In the genomic region with DNA sequence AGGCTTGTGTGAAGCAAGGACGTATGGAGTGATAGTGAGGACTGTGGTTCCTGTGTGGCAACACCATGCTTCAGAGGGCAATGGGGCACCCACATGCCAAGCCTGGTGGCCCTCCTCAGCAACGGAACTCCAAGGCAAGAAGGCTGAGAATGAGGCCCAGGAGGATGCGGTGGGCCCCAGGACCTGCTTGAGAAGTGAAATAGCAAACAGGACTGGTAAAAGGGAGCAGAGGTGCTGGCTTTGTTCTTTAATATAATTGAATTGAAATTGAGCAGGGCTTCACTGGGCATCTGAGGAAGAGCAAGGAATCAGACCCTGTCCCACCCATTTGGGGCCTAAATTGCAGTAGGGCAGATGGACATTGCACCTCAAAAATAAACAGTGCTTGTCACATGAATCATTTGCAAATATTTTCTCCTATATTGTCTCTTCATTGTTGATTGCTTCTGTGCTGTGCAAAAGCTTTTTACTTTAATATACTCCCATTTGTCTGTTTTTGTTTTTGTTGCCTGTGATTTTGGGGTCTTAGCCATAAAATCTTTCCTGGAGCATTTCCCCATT, we compare ENCODE assay signal across 10 cellular contexts. TPM values are rescaled to one million over a fixed set of nuclear protein-coding genes. Genes with fewer than 3 reads are reported as not detected.
A peak's percentile ranks its signal among the peaks of the same experiment; 100 is the strongest.
DNase-seq lines count a peak whose midpoint lies in the region; ATAC-seq and TF ChIP-seq lines count a peak whose summit lies in the region.
"Had no signal": no experiment of that assay in that cellular context is flagged by ENCODE, and none has a peak within 500 bp of the region (broad histone marks: within the 10 kb centered on the region; RNA-seq: fewer than 3 reads in every experiment).

No MANE protein-coding gene starts in this region.

- TF ChIP-seq CTCF in adrenal gland (IDR thresholded peaks at IDR 0.05): no peak
- no peak for TF ChIP-seq CTCF in nephron (IDR thresholded peaks at IDR 0.05; ENCODE audit: unreplicated experiment in 3 of 3)

- no peaks in the 10 kb centered on the region for H3K9me3 Mint-ChIP-seq in nephron

- intact Hi-C loops in adrenal gland (cut with DNase I) (no loop called here), head of caudate nucleus (cut with DNase I) (loop anchor here (5.0 kb wide), 1 partner anchor 122 kb away; a partner anchor contains a TSS)

- peaks cover 28% of the 10 kb centered on the region for H3K4me1 Mint-ChIP-seq in nephron

- H3K4me1 ChIP-seq in BLaER1 treated with 17β-estradiol and CSF1 and Interleukin-3, amounts not matched to agents 10 nM and 100 nM: peaks cover 22 to 34% (median 28%) of the 10 kb centered on the region in 10 experiments
- H3K4me1 ChIP-seq in HUES6 (ENCODE audit: control insufficient read depth, insufficient read depth, low read length): peaks cover 15% of the 10 kb centered on the region; the same call in 1 of the 2 replicates
- peaks cover 12 to 18% of the 10 kb centered on the region in 2 donors for H3K4me1 ChIP-seq in adrenal gland (replicated peaks in 1 of 2)

- H3K27me3 ChIP-seq in BLaER1 treated with 17β-estradiol and CSF1 and Interleukin-3, amounts not matched to agents 10 nM and 100 nM: peaks cover 64 to 74% (median 68%) of the 10 kb centered on the region in 11 experiments
- H3K27me3 ChIP-seq in HUES6 (ENCODE audit: control insufficient read depth, insufficient read depth, low read length) (no peaks in the 10 kb centered on the region), adrenal gland (no peaks in the 10 kb centered on the region)

- no peaks in the 10 kb centered on the region for H3K36me3 Mint-ChIP-seq in nephron (ENCODE audit: low read depth)

- peak overlapping the region in 10 of 11 experiments; percentile 93 to 100 (median 99); a peak in 19 of 22 replicates for H3K27ac ChIP-seq in BLaER1 treated with 17β-estradiol and CSF1 and Interleukin-3, amounts not matched to agents 10 nM and 100 nM
- H3K27ac ChIP-seq in HUES6 (ENCODE audit: low read depth, low read length): no peak overlapping the region
- peak overlapping the region in 3 of 5 donors; percentile 38 to 98 (median 98) for H3K27ac ChIP-seq in adrenal gland

- no peaks in the 10 kb centered on the region for H3K27me3 Mint-ChIP-seq in nephron (ENCODE audit: low read depth)

- peak overlapping the region in 10 of 11 experiments; percentile 92 to 100 (median 98); a peak in 13 of 22 replicates for H3K9ac ChIP-seq in BLaER1 treated with 17β-estradiol and CSF1 and Interleukin-3, amounts not matched to agents 10 nM and 100 nM
- H3K9ac ChIP-seq in HUES6 (ENCODE audit: low read length): peak overlapping the region; percentile 98

- H3K4me2 ChIP-seq in BLaER1 treated with 17β-estradiol and CSF1 and Interleukin-3, amounts not matched to agents 10 nM and 100 nM: peak overlapping the region; percentile 82 to 92 (median 89)

- peaks cover 29 to 70% (median 49%) of the 10 kb centered on the region in 11 experiments; a peak in 21 of 22 replicates for H4K20me1 ChIP-seq in BLaER1 treated with 17β-estradiol and CSF1 and Interleukin-3, amounts not matched to agents 10 nM and 100 nM

- H3K4me3 Mint-ChIP-seq in nephron: peak overlapping the region; percentile 42 to 92 (median 69)

- no peak for ATAC-seq in GM21390 (IDR thresholded peaks at IDR 0.05; ENCODE audit: unreplicated experiment)

- H3K36me3 ChIP-seq in BLaER1 treated with 17β-estradiol and CSF1 and Interleukin-3, amounts not matched to agents 10 nM and 100 nM: no peaks in the 10 kb centered on the region; a peak in 2 of 22 replicates
- H3K36me3 ChIP-seq in HUES6 (ENCODE audit: control insufficient read depth, insufficient read depth, low read length) (no peaks in the 10 kb centered on the region), adrenal gland (replicated peaks in 1 of 2) (no peaks in the 10 kb centered on the region)

- peak overlapping the region; percentile 99 to 100 (median 100) for H3K27ac Mint-ChIP-seq in nephron

- 64 to 74% (median 67%) methylated on average over 2 to 3 of the region's 3 CpGs for WGBS in adrenal gland, 4 donors

- DNase-seq in adrenal gland (no peak), head of caudate nucleus (no peak)
- DNase-seq in stimulated activated CD8-positive, alpha-beta memory T cell treated with anti-CD3 and anti-CD28 coated beads, Interleukin-4, amount 100 ng/mL, for 48 hours: no peak
- DNase-seq in activated CD4-positive, CD25-positive, alpha-beta regulatory T cell (lab: John Stamatoyannopoulos, UW): no peak
- DNase-seq: amniotic stem cell; stimulated activated CD4-positive, alpha-beta T cell treated with anti-CD3 and anti-CD28 coated beads, Interleukin-4, amount 100 ng/mL, for 24 hours had no signal

- TF ChIP-seq POLR2A in adrenal gland (IDR thresholded peaks at IDR 0.05): no peak

- H3K9me3 ChIP-seq in BLaER1 treated with 17β-estradiol and CSF1 and Interleukin-3, amounts not matched to agents 10 nM and 100 nM (replicated peaks in 1 of 11): no peaks in the 10 kb centered on the region
- H3K9me3 ChIP-seq in HUES6 (ENCODE audit: control insufficient read depth, insufficient read depth, low read depth, low read length) (no peaks in the 10 kb centered on the region), adrenal gland (replicated peaks in 1 of 3) (no peaks in the 10 kb centered on the region)

- 0 out of 20 replicates have a peak overlapping the region, but pooled peaks of 1 of the 10 experiments have one; percentile 90 for H3K4me3 ChIP-seq in BLaER1 treated with 17β-estradiol and CSF1 and Interleukin-3, amounts not matched to agents 10 nM and 100 nM
- no peak overlapping the region; the same call in 1 of the 2 replicates for H3K4me3 ChIP-seq in HUES6 (ENCODE audit: low read depth, low read length)
- no peak overlapping the region for H3K4me3 ChIP-seq in adrenal gland

RNA-seq across cellular contexts. Expression of a gene that starts 2.3 kb away (rescaled TPM):
- total RNA-seq in adrenal gland: 10 to 100 TPM in 7 of 8 donors, 1 to 10 TPM in 1; 5.7 to 29.2 (median 17.1) TPM
- 1 to 10 TPM; 4.0 to 6.8 (median 5.3) TPM for polyA plus RNA-seq in adrenal gland

RNA-seq across cellular contexts. Expression of a gene that starts 3.2 kb away (rescaled TPM):
- 10 to 100 TPM; 43.8 to 77.1 (median 58.8) TPM for total RNA-seq in adrenal gland
- polyA plus RNA-seq in adrenal gland: 10 to 100 TPM; 15.3 to 32.7 (median 19.6) TPM

RNA-seq across cellular contexts. Expression of a gene that starts 30.4 kb away (rescaled TPM):
- 10 to 100 TPM; 15.5 to 37.4 (median 26.4) TPM for total RNA-seq in adrenal gland
- polyA plus RNA-seq in adrenal gland: 10 to 100 TPM in 2 of 3 donors, 1 to 10 TPM in 1; 5.4 to 69.6 (median 27.6) TPM

RNA-seq across cellular contexts. Expression of a gene that starts 40.0 kb away (rescaled TPM):
- total RNA-seq in adrenal gland: 100 to 1,000 TPM in 3 of 8 donors, 10 to 100 TPM in 5; 60.0 to 159 (median 93.6) TPM
- polyA plus RNA-seq in adrenal gland: 100 to 1,000 TPM; 121 to 287 (median 228) TPM

RNA-seq across cellular contexts. Expression of a gene that starts 44.9 kb away (rescaled TPM):
- 100 to 1,000 TPM in 4 of 8 donors, 10 to 100 TPM in 4; 79.9 to 142 (median 111) TPM for total RNA-seq in adrenal gland
- polyA plus RNA-seq in adrenal gland: 10 to 100 TPM; 36.9 to 70.1 (median 63.4) TPM
